In genomic region chr15:74531144-74531811, GRCh38 we compare ENCODE assay signal across 13 cellular contexts. TPM values are rescaled to one million over a fixed set of nuclear protein-coding genes. Genes with fewer than 3 reads are reported as not detected.
DNase-seq lines count a peak whose midpoint lies in the region; ATAC-seq and TF ChIP-seq lines count a peak whose summit lies in the region.
"Had no signal": no experiment of that assay in that cellular context is flagged by ENCODE, and none has a peak within 500 bp of the region (broad histone marks: within the 10 kb centered on the region; RNA-seq: fewer than 3 reads in every experiment).

No MANE protein-coding gene starts in this region.

- H3K4me2 ChIP-seq in fibroblast of lung (ENCODE audit: extremely low read depth, insufficient read depth, low read length) (peak overlapping the region; percentile 74), neuronal stem cell (ENCODE audit: insufficient read depth, low read length, poor library complexity, severe bottlenecking) (no peak overlapping the region)

- no peaks in the 10 kb centered on the region for H3K4me1 Mint-ChIP-seq in T-helper 17 cell
- H3K4me1 Mint-ChIP-seq: activated T-helper 17 cell treated with anti-CD3 and anti-CD28 coated beads, Interleukin-2, amount 50 U/mL, for 72 hours had no signal

- no peak overlapping the region for H3K27ac Mint-ChIP-seq in T-helper 17 cell
- H3K27ac Mint-ChIP-seq: activated T-helper 17 cell treated with anti-CD3 and anti-CD28 coated beads, Interleukin-2, amount 50 U/mL, for 72 hours had no signal

- no peak for TF ChIP-seq CTCF in fibroblast of lung (conservative IDR thresholded peaks at IDR 0.05 in 1 of 2, IDR thresholded peaks at IDR 0.05 in 1 of 2; ENCODE audit: low read depth in 1 of 2, low read length in 2 of 2)
- TF ChIP-seq CTCF in vagina (IDR thresholded peaks at IDR 0.05), result no peak

- H2AFZ ChIP-seq in fibroblast of lung (ENCODE audit: low read length) (no peak overlapping the region), neuronal stem cell (ENCODE audit: low read length) (peak overlapping the region; percentile 21)

- H2BK12ac ChIP-seq in neuronal stem cell (ENCODE audit: low read length), result no peak overlapping the region

- H2AK5ac ChIP-seq in neuronal stem cell (ENCODE audit: low read depth, low read length), result no peak overlapping the region

- H3K4me3 ChIP-seq in fibroblast of lung (replicated peaks in 1 of 4; ENCODE audit: control extremely low read depth in 1 of 4, insufficient read depth in 1 of 4, low read depth in 3 of 4, low read length in 4 of 4) (peak overlapping the region in 1 of 4 experiments; percentile 11), neuronal stem cell (ENCODE audit: low read length in 2 of 2) (no peak overlapping the region), vagina (no peak overlapping the region)

- H3K4me3 Mint-ChIP-seq in T-helper 17 cell, result no peak overlapping the region
- H3K4me3 Mint-ChIP-seq: activated T-helper 17 cell treated with anti-CD3 and anti-CD28 coated beads, Interleukin-2, amount 50 U/mL, for 72 hours had no signal

- no peak overlapping the region for H3K18ac ChIP-seq in neuronal stem cell (ENCODE audit: low read length)

- no peak overlapping the region for H2BK15ac ChIP-seq in neuronal stem cell (ENCODE audit: low read length)

- no peak for ATAC-seq in HG03442 (IDR thresholded peaks at IDR 0.05; ENCODE audit: unreplicated experiment)
- no peak for ATAC-seq in T-helper 17 cell
- ATAC-seq: activated T-helper 17 cell treated with anti-CD3 and anti-CD28 coated beads, Interleukin-2, amount 50 U/mL, for 72 hours had no signal

- H4K20me1 ChIP-seq in fibroblast of lung (ENCODE audit: control insufficient read depth, extremely low read depth, insufficient read depth, low read length), result no peaks in the 10 kb centered on the region

- H3K14ac ChIP-seq in neuronal stem cell (ENCODE audit: low read length), result no peak overlapping the region

- intact Hi-C loops in vagina (cut with DNase I), result no loop called here
- intact Hi-C loops in cardiac septum (cut with DNase I), result no loop called here

- H3K79me2 ChIP-seq in fibroblast of lung (ENCODE audit: control insufficient read depth, insufficient read depth, low read length), result no peaks in the 10 kb centered on the region

- DNase-seq in G401 (ENCODE audit: low spot score) (peak; percentile 44), RPMI7951 (ENCODE audit: low read depth) (peak; percentile 63), fibroblast of lung (ENCODE audit: low read depth in 2 of 2) (peak; percentile 69 to 98), neuronal stem cell (ENCODE audit: low spot score) (no peak), vagina (ENCODE audit: extremely low spot score in 2 of 2) (no peak), cardiac septum (ENCODE audit: low spot score) (no peak), T-helper 17 cell (no peak)
- DNase-seq: midbrain; NCI-H526 treated with DMSO at 0.1 percent for 48 hours; stimulated activated CD4-positive, alpha-beta T cell treated with anti-CD3 and anti-CD28 coated beads, Interleukin-12 subunit alpha, Interleukin-12 subunit beta, amount 100 ng/mL, for 4 hours; stimulated activated naive CD4-positive, alpha-beta T cell had no signal

- no peaks in the 10 kb centered on the region for H3K36me3 Mint-ChIP-seq in T-helper 17 cell (ENCODE audit: low read depth)

- no CpG with 5 or more reads among the region's 4 CpGs for WGBS in neuronal stem cell (ENCODE audit: extremely low coverage in 2 of 2, insufficient read length in 2 of 2, insufficient replicate concordance in 1 of 2), 2 donors

- H3K36me3 ChIP-seq in fibroblast of lung (ENCODE audit: control insufficient read depth, insufficient read depth, low read length) (no peaks in the 10 kb centered on the region), neuronal stem cell (replicated peaks in 1 of 2; ENCODE audit: control insufficient read depth in 2 of 2, insufficient read depth in 2 of 2, low read length in 2 of 2) (no peaks in the 10 kb centered on the region), vagina (no peaks in the 10 kb centered on the region)

- H3K4me1 ChIP-seq in fibroblast of lung (ENCODE audit: control insufficient read depth, extremely low read depth, insufficient read depth, low read length), result peaks cover 15% of the 10 kb centered on the region
- peaks cover 5 to 7% of the 10 kb centered on the region in 2 donors for H3K4me1 ChIP-seq in neuronal stem cell (ENCODE audit: control insufficient read depth in 2 of 2, insufficient read depth in 1 of 2, low read depth in 1 of 2, low read length in 2 of 2)
- H3K4me1 ChIP-seq in vagina, result no peaks in the 10 kb centered on the region

- no peaks in the 10 kb centered on the region for H3K27me3 Mint-ChIP-seq in T-helper 17 cell
- H3K27me3 Mint-ChIP-seq: activated T-helper 17 cell treated with anti-CD3 and anti-CD28 coated beads, Interleukin-2, amount 50 U/mL, for 72 hours had no signal

- no peak overlapping the region for H4K8ac ChIP-seq in neuronal stem cell (ENCODE audit: low read depth, low read length)

- in situ Hi-C loops in G401 (cut with HindIII; ENCODE audit: low sequenced_read_pairs), result no loop called here

- no peaks in the 10 kb centered on the region for H3K27me3 ChIP-seq in fibroblast of lung (ENCODE audit: control insufficient read depth, insufficient read depth, low read length)
- H3K27me3 ChIP-seq in neuronal stem cell (ENCODE audit: control insufficient read depth in 3 of 3, insufficient read depth in 3 of 3, low read depth in 1 of 3, low read length in 3 of 3), result no peaks in the 10 kb centered on the region
- H3K27me3 ChIP-seq in vagina, result no peaks in the 10 kb centered on the region

- no peak overlapping the region for H2BK5ac ChIP-seq in neuronal stem cell (ENCODE audit: low read length)

- H3K23ac ChIP-seq in neuronal stem cell (ENCODE audit: low read depth, low read length, poor library complexity), result no peak overlapping the region

- no peak for TF ChIP-seq POLR2A in vagina (IDR thresholded peaks at IDR 0.05)

- no peak overlapping the region for H3K9ac ChIP-seq in fibroblast of lung (ENCODE audit: insufficient read depth, low read length)
- no peak overlapping the region for H3K9ac ChIP-seq in neuronal stem cell (ENCODE audit: low read depth, low read length, poor library complexity)

- no peaks in the 10 kb centered on the region for H3K79me1 ChIP-seq in neuronal stem cell (ENCODE audit: low read depth, low read length)

- no peak overlapping the region for H2BK120ac ChIP-seq in neuronal stem cell (ENCODE audit: low read depth, low read length)

- H3K4ac ChIP-seq in neuronal stem cell (ENCODE audit: low read length), result no peak overlapping the region

- no peaks in the 10 kb centered on the region for H3K9me3 ChIP-seq in fibroblast of lung (ENCODE audit: control insufficient read depth, insufficient read depth, low read depth, low read length)
- no peaks in the 10 kb centered on the region for H3K9me3 ChIP-seq in neuronal stem cell (replicated peaks in 1 of 2; ENCODE audit: control insufficient read depth in 2 of 2, insufficient read depth in 1 of 2, low read depth in 1 of 2, low read length in 2 of 2)
- no peaks in the 10 kb centered on the region for H3K9me3 ChIP-seq in vagina
- no peaks in the 10 kb centered on the region for H3K9me3 ChIP-seq in T-helper 17 cell (ENCODE audit: control insufficient read depth, low read length, poor library complexity, severe bottlenecking)

- peak overlapping the region; percentile 9 for H3K27ac ChIP-seq in fibroblast of lung (ENCODE audit: insufficient read depth, low read length)
- H3K27ac ChIP-seq in neuronal stem cell (replicated peaks; ENCODE audit: low read length), result peak overlapping the region; percentile 5
- H3K27ac ChIP-seq in vagina, result no peak overlapping the region

- H4K91ac ChIP-seq in neuronal stem cell (ENCODE audit: low read depth, low read length, poor library complexity), result no peak overlapping the region

RNA-seq across cellular contexts. Expression of gene ARID3B, which starts 9.7 kb away (rescaled TPM):
- 91.6 and 92.3 TPM in 2 replicates for total RNA-seq in G401 (2014; rRNA removed; shearing (Covaris generic))
- 0.72 and 1.2 TPM in 2 replicates for total RNA-seq in RPMI7951 (2014; rRNA removed; shearing (Covaris generic))
- total RNA-seq in fibroblast of lung (0.99 and 1.0 TPM in 2 replicates), vagina (15.2 TPM), cardiac septum (2.7 TPM), T-helper 17 cell (10 to 100 TPM; 37.4 to 42.6 TPM)
- 0.72 and 1.0 TPM in 2 replicates for polyA plus RNA-seq in fibroblast of lung
- polyA plus RNA-seq in fibroblast of lung (2012), result 0.84 and 0.97 TPM in 2 replicates
- polyA minus RNA-seq in fibroblast of lung (ENCODE audit: low replicate concordance), result 1.1 and 3.3 TPM in 2 replicates
- 63.3 TPM for polyA plus RNA-seq in neuronal stem cell (2013, experiment 1 of 2)
- polyA plus RNA-seq in neuronal stem cell (2013, experiment 2 of 2), result 66.0 TPM

Comparison
In these comparisons a context has a peak if more than half of its experiments do, and no peak if none do; other contexts are left out.
1. DNase-seq: peak in G401 (single experiment), RPMI7951 (single experiment) and fibroblast of lung (2 of 2); none in neuronal stem cell (single experiment), vagina (0 of 2), cardiac septum (single experiment) and T-helper 17 cell (0 of 3).